In genomic region chr14:91935621-91936020, GRCh38 we compare ENCODE assay signal across 24 cellular contexts.
"Had no signal": no experiment of that assay in that cellular context is flagged by ENCODE, and none has a peak within 500 bp of the region (broad histone marks: within the 10 kb centered on the region; RNA-seq: fewer than 3 reads in every experiment).

No MANE protein-coding gene starts in this region.

- ATAC-seq: activated naive CD4-positive, alpha-beta T cell treated with anti-CD3 and anti-CD28 coated beads, Interleukin-2, amount 50 U/mL, for 72 hours; activated naive CD8-positive, alpha-beta T cell treated with anti-CD3 and anti-CD28 coated beads, Interleukin-2, amount 50 U/mL, for 24 hours; activated T-cell treated with anti-CD3 and anti-CD28 coated beads, Interleukin-2, amount 50 U/mL, for 4 hours had no signal

- DNase-seq: activated CD4-positive, alpha-beta memory T cell treated with anti-CD3 and anti-CD28 coated beads for 36 hours; activated CD4-positive, alpha-beta T cell treated with anti-CD3 and anti-CD28 coated beads, Interleukin-2, amount 10 ng/mL, durations not matched to agents 7 days and 5 days; activated CD4-positive, CD25-positive, alpha-beta regulatory T cell; activated CD8-positive, alpha-beta memory T cell treated with anti-CD3 and anti-CD28 coated beads for 24 hours; activated effector memory CD4-positive, alpha-beta T cell treated with anti-CD3 and anti-CD28 coated beads, Interleukin-2, amount 50 U/mL, for 16 hours; activated naive CD4-positive, alpha-beta T cell treated with Interleukin-2 at 50 U/mL for 16 hours; activated naive CD8-positive, alpha-beta T cell treated with anti-CD3 and anti-CD28 coated beads, Interleukin-2, amount 50 U/mL, for 24 hours; activated T-cell treated with anti-CD3 and anti-CD28 coated beads, Interleukin-2, amount 50 U/mL, for 4 hours; amniotic stem cell; MM.1S; NCI-H1105; NCI-H1436; NCI-H1694 treated with DMSO at 0.1 percent for 48 hours; NCI-H2029 treated with DMSO at 0.1 percent for 48 hours; NCI-H345; NCI-H510A; NCI-H526 treated with DMSO at 0.1 percent for 48 hours; NCI-H82; SJCRH30; SK-N-SH; T-helper 1 cell had no signal

- H3K9me2 ChIP-seq: SK-N-SH had no signal

- H3K9me3 ChIP-seq: SJCRH30, SK-N-SH had no signal

- H3K4me2 ChIP-seq: KMS-11, SK-N-SH had no signal

- H3K27ac ChIP-seq: KMS-11, SJCRH30, VCaP had no signal

- H3K27me3 ChIP-seq: SJCRH30 had no signal

- H3K4me3 ChIP-seq: SJCRH30 had no signal
